24 cellular contexts compared by ENCODE assay signal in genomic region chr3:143676021-143676420, GRCh38.
"Had no signal": no experiment of that assay in that cellular context is flagged by ENCODE, and none has a peak within 500 bp of the region (broad histone marks: within the 10 kb centered on the region; RNA-seq: fewer than 3 reads in every experiment).

No MANE protein-coding gene starts in this region.

- H3K27ac Mint-ChIP-seq: activated CD4-positive, alpha-beta T cell treated with anti-CD3 and anti-CD28 coated beads for 36 hours; activated naive CD8-positive, alpha-beta T cell; natural killer cell treated with Interleukin-12 subunit alpha and Interleukin-12 subunit beta and Interleukin-15 and Interleukin-18, amount 100 ng/mL, for 72 hours had no signal

- H3K4me3 Mint-ChIP-seq: activated CD4-positive, alpha-beta T cell treated with anti-CD3 and anti-CD28 coated beads for 36 hours; activated naive CD8-positive, alpha-beta T cell; natural killer cell treated with Interleukin-12 subunit alpha and Interleukin-12 subunit beta and Interleukin-15 and Interleukin-18, amount 100 ng/mL, for 72 hours had no signal

- ATAC-seq: activated CD4-positive, alpha-beta T cell treated with anti-CD3 and anti-CD28 coated beads for 36 hours; foreskin keratinocyte; heart right ventricle; left lung; lower lobe of right lung; natural killer cell treated with Interleukin-12 subunit alpha and Interleukin-12 subunit beta and Interleukin-15 and Interleukin-18, amount 100 ng/mL, for 72 hours; sciatic nerve had no signal

- H3K27me3 Mint-ChIP-seq: activated CD4-positive, alpha-beta T cell treated with anti-CD3 and anti-CD28 coated beads for 36 hours; activated naive CD8-positive, alpha-beta T cell; natural killer cell treated with Interleukin-12 subunit alpha and Interleukin-12 subunit beta and Interleukin-15 and Interleukin-18, amount 100 ng/mL, for 72 hours had no signal

- H3K36me3 Mint-ChIP-seq: activated naive CD8-positive, alpha-beta T cell; natural killer cell treated with Interleukin-12 subunit alpha and Interleukin-12 subunit beta and Interleukin-15 and Interleukin-18, amount 100 ng/mL, for 72 hours had no signal

- H3K9me3 Mint-ChIP-seq: natural killer cell treated with Interleukin-12 subunit alpha and Interleukin-12 subunit beta and Interleukin-15 and Interleukin-18, amount 100 ng/mL, for 72 hours had no signal

- DNase-seq: activated CD4-positive, alpha-beta T cell treated with anti-CD3 and anti-CD28 coated beads for 36 hours; activated CD4-positive, alpha-beta T cell treated with anti-CD3 and anti-CD28 coated beads, Interleukin-2, amount 50 U/mL, for 48 hours; activated CD4-positive, CD25-positive, alpha-beta regulatory T cell; activated CD8-positive, alpha-beta memory T cell treated with anti-CD3 and anti-CD28 coated beads for 24 hours; activated effector memory CD4-positive, alpha-beta T cell treated with Interleukin-2 at 50 U/mL for 16 hours; activated naive CD4-positive, alpha-beta T cell treated with Interleukin-2 at 50 U/mL for 16 hours; anterior cingulate cortex; dermis blood vessel endothelial cell; effector CD4-positive, alpha-beta T cell; foreskin keratinocyte; heart right ventricle; lower lobe of right lung; mesendoderm; stimulated activated CD4-positive, alpha-beta T cell treated with anti-CD3 and anti-CD28 coated beads, Interleukin-1b, Interleukin-23, amount 100 ng/mL, for 48 hours; stimulated activated CD4-positive, alpha-beta T cell treated with anti-CD3 and anti-CD28 coated beads, Interleukin-4, amount 100 ng/mL, for 4 hours; stimulated activated CD8-positive, alpha-beta memory T cell treated with anti-CD3 and anti-CD28 coated beads, Interleukin-4, amount 100 ng/mL, for 48 hours; stimulated activated naive CD4-positive, alpha-beta T cell treated with Interleukin-2 at 50 U/mL for 16 hours; testis; transverse colon had no signal

- H3K9me3 ChIP-seq: esophagus muscularis mucosa, heart right ventricle, left lung, lower lobe of right lung, testis, transverse colon had no signal
